Comparison of ENCODE assay signal across 9 cellular contexts in genomic region chr1:154718566-154718965, GRCh38.
"Had no signal": no experiment of that assay in that cellular context is flagged by ENCODE, and none has a peak within 500 bp of the region (broad histone marks: within the 10 kb centered on the region; RNA-seq: fewer than 3 reads in every experiment).

No MANE protein-coding gene starts in this region.

- H3K9me3 Mint-ChIP-seq: H9, HFFc6, IgD-negative memory B cell had no signal

- H3K9ac ChIP-seq: GM23248 had no signal

- DNase-seq: GM23248, GOT3, H9, HCEC 1CT, HFFc6, KG1 had no signal

- H3K4me3 Mint-ChIP-seq: H9, HFFc6, IgD-negative memory B cell had no signal

- FAIRE-seq: HepG2 had no signal

- H3K27ac ChIP-seq: GM23248, HL-60 had no signal

- H2AFZ ChIP-seq: GM23248 had no signal

- H3K27ac Mint-ChIP-seq: H9, HFFc6, IgD-negative memory B cell had no signal

- H3K4me3 ChIP-seq: GM23248 had no signal

- ATAC-seq: HepG2 had no signal

- H3K36me3 Mint-ChIP-seq: IgD-negative memory B cell had no signal
